8 cellular contexts compared by ENCODE assay signal in genomic region chr4:113979157-113979972, GRCh38. TPM values are rescaled to one million over a fixed set of nuclear protein-coding genes. Genes with fewer than 3 reads are reported as not detected.
DNase-seq lines count a peak whose midpoint lies in the region; ATAC-seq, FAIRE-seq and TF ChIP-seq lines count a peak whose summit lies in the region.

TSS of gene ARSJ (minus strand) at chr4:113979647. CDS start at chr4:113978834, 813 bp downstream.

- H3K4me3 ChIP-seq in body of pancreas = peak within 1 kb of the TSS; percentile 14 to 28
- H3K4me3 ChIP-seq in right cardiac atrium (ENCODE audit: low read length) = peak within 1 kb of the TSS; percentile 88

- H3K4me1 ChIP-seq in body of pancreas (peaks cover 12% of the 10 kb centered on the region), right cardiac atrium (ENCODE audit: control insufficient read depth, insufficient read depth, low read length) (no peaks in the 10 kb centered on the region)

- 0 to 1% methylated on average over 54 to 56 of the region's 56 CpGs for WGBS in body of pancreas, 2 donors
- under 1% methylated on average over 56 of the region's 56 CpGs for WGBS in right cardiac atrium

- peak; percentile 20 for DNase-seq in NCI-H2227 (lab: John Stamatoyannopoulos, UW; ENCODE audit: unreplicated experiment)
- no peak for DNase-seq in NCI-H2227 treated with DMSO at 0.1 percent for 48 hours (lab: John Stamatoyannopoulos, UW)
- DNase-seq in RCC 7860 (ENCODE audit: low spot score) = peak; percentile 63
- peak; percentile 45 to 61 (median 53) for DNase-seq in body of pancreas
- peak; percentile 72 to 83 (median 83) for DNase-seq in right cardiac atrium
- peak; percentile 23 for DNase-seq in pons (ENCODE audit: low spot score)
- no peak for DNase-seq in T-helper 9 cell

- ATAC-seq in body of pancreas (peak; percentile 72), right cardiac atrium (peak; percentile 82 to 87), HG03565 (IDR thresholded peaks at IDR 0.05; ENCODE audit: unreplicated experiment) (no peak)

- H3K27me3 ChIP-seq in body of pancreas = no peaks in the 10 kb centered on the region
- no peaks in the 10 kb centered on the region for H3K27me3 ChIP-seq in right cardiac atrium (ENCODE audit: control insufficient read depth, insufficient read depth)

- peak; percentile 12 to 71 (median 60) for TF ChIP-seq POLR2A in body of pancreas (IDR thresholded peaks at IDR 0.05)

- H3K27ac ChIP-seq in body of pancreas = peak within 1 kb of the TSS; percentile 42 to 80 (median 62)
- peak within 1 kb of the TSS; percentile 81 for H3K27ac ChIP-seq in right cardiac atrium (ENCODE audit: low read length)

- intact Hi-C loops in body of pancreas (cut with DNase I) = no loop called here
- intact Hi-C loops in right cardiac atrium (cut with DNase I) = no loop called here

- peak; percentile 31 for FAIRE-seq in RCC 7860 (lab: Jason Lieb, UNC)

- TF ChIP-seq CTCF in body of pancreas (IDR thresholded peaks at IDR 0.05) = peak in 3 of 7 experiments; percentile 3 to 12 (median 10)

- H3K9me3 ChIP-seq in body of pancreas (peaks cover 0 to 2% (median 0%) of the 10 kb centered on the region in 3 donors), right cardiac atrium (ENCODE audit: control insufficient read depth, low read length) (no peaks in the 10 kb centered on the region)

- no peaks in the 10 kb centered on the region for H3K36me3 ChIP-seq in body of pancreas (replicated peaks in 1 of 2; ENCODE audit: insufficient read depth in 1 of 2, low read depth in 2 of 2)

RNA-seq across cellular contexts. Expression of gene ARSJ, which starts in this region (rescaled TPM):
- total RNA-seq in body of pancreas (1 to 10 TPM; 3.4 to 3.6 TPM), right cardiac atrium (1 to 10 TPM; 4.6 to 8.7 (median 5.9) TPM)
- 1.8 TPM for polyA plus RNA-seq in right cardiac atrium

Comparison
In these comparisons a context has a peak if more than half of its experiments do, and no peak if none do; other contexts are left out.
1. DNase-seq: peak in NCI-H2227 (single experiment), RCC 7860 (single experiment), body of pancreas (4 of 4), right cardiac atrium (3 of 3) and pons (single experiment); none in NCI-H2227 treated with DMSO at 0.1 percent for 48 hours (single experiment) and T-helper 9 cell (single experiment).